In the genomic region with DNA sequence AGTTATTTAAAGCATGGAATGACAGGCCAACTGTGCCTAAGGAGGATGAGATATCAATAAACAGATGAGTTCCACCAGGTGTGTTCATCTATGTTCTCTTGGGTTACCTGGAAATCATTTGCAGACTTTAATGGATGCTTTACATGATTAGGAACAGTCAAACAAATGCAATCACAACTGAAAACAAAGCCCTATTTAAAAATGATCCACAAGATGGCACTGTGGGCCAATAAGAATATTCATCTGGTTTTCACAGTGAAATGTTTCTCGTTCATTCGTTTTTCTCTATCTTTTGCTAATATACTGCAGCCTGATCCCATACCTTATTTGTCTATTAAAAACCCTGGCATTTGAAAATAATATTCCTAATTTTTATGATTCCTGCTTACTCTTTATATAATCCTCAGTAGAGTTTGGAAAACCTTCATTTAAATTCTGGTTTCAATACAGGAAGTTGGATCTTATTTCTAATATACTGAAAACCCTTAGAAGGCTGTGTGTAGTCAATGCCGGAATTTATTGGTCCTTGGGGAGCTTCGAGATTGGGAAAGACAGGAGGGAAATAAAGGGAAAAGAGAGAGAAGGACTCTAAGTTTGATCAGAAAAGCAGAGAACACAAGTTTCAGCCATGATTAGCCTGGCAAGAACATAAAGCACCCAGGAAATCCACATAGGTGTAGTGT, we compare ENCODE assay signal across 8 cellular contexts.
DNase-seq lines count a peak whose midpoint lies in the region; ATAC-seq and TF ChIP-seq lines count a peak whose summit lies in the region.

No MANE protein-coding gene starts in this region.

- in situ Hi-C loops in Caki2 (cut with HindIII; ENCODE audit: low pct_unique_long_range_greater_than_20kb, low sequenced_read_pairs): no loop called here

- no peak overlapping the region for H3K27ac Mint-ChIP-seq in endothelial cell (ENCODE audit: unreplicated experiment)

- no peaks in the 10 kb centered on the region for H3F3A ChIP-seq in neural cell (ENCODE audit: insufficient read depth, low read length, poor library complexity, severe bottlenecking)

- H3K9me3 ChIP-seq in neural cell (ENCODE audit: low read length): no peaks in the 10 kb centered on the region

- no peaks in the 10 kb centered on the region for H3K36me3 Mint-ChIP-seq in endothelial cell (ENCODE audit: low read depth, unreplicated experiment)

- no peak overlapping the region for H3K4me3 Mint-ChIP-seq in endothelial cell (ENCODE audit: unreplicated experiment)

- no peaks in the 10 kb centered on the region for H4K20me1 ChIP-seq in neural cell (ENCODE audit: insufficient read depth)

- H3K27ac ChIP-seq in neural cell (ENCODE audit: low read length): no peak overlapping the region

- H3K27me3 ChIP-seq in neural cell (ENCODE audit: insufficient read depth, low read depth, low read length): no peaks in the 10 kb centered on the region

- TF ChIP-seq EP300 in neural cell (conservative IDR thresholded peaks at IDR 0.05; ENCODE audit: poor library complexity, severe bottlenecking): no peak

- DNase-seq in Caki2 (ENCODE audit: low read depth): peak; percentile 17
- peak; percentile 34 for DNase-seq in H4 (ENCODE audit: low spot score)
- DNase-seq in OCI-M2 (lab: John Stamatoyannopoulos, UW; ENCODE audit: unreplicated experiment): peak; percentile 22
- DNase-seq in endothelial cell (ENCODE audit: low spot score): peak; percentile 14
- no peak for DNase-seq in effector CD8-positive, alpha-beta T cell (lab: John Stamatoyannopoulos, UW)
- no peak for DNase-seq in activated CD8-positive, alpha-beta memory T cell treated with anti-CD3 and anti-CD28 coated beads, Interleukin-2, amount 50 U/mL, for 48 hours

- no peak overlapping the region for H3K4me3 ChIP-seq in neural cell (ENCODE audit: low read length)

- H3K79me2 ChIP-seq in neural cell (replicated peaks; ENCODE audit: insufficient read depth, low read length): no peaks in the 10 kb centered on the region

- no peaks in the 10 kb centered on the region for H3K27me3 Mint-ChIP-seq in endothelial cell (ENCODE audit: unreplicated experiment)

- TF ChIP-seq CTCF in endothelial cell (IDR thresholded peaks at IDR 0.05; ENCODE audit: unreplicated experiment) (peak; percentile 66), neural cell (IDR thresholded peaks at IDR 0.05; ENCODE audit: poor library complexity, severe bottlenecking) (peak; percentile 91)

- peak; percentile 93 for TF ChIP-seq RAD21 in neural cell (conservative IDR thresholded peaks at IDR 0.05)

- H3K9me3 Mint-ChIP-seq in endothelial cell (ENCODE audit: unreplicated experiment): no peaks in the 10 kb centered on the region

- peak overlapping the region; percentile 7 for H2AFZ ChIP-seq in neural cell (ENCODE audit: low read depth, low read length)

- no peaks in the 10 kb centered on the region for H3K9me2 ChIP-seq in neural cell (ENCODE audit: insufficient read depth, low read length)

- H3K4me1 Mint-ChIP-seq in endothelial cell (ENCODE audit: unreplicated experiment): peaks cover 27% of the 10 kb centered on the region

- ATAC-seq in GM21360 (IDR thresholded peaks at IDR 0.05; ENCODE audit: unreplicated experiment): no peak

- H3K9ac ChIP-seq in neural cell (ENCODE audit: low read length): peak overlapping the region; percentile 13

- H3K36me3 ChIP-seq in neural cell (ENCODE audit: insufficient read depth, low read length): no peaks in the 10 kb centered on the region

- H3K4me2 ChIP-seq in neural cell (ENCODE audit: low read length): no peak overlapping the region

TF ChIP-seq in neural cell, 6 proteins besides CTCF, POLR2A, EP300 and RAD21:
- peak; percentile 96 for TF ChIP-seq SMC3 (conservative IDR thresholded peaks at IDR 0.05; ENCODE audit: poor library complexity)
- no peak for TF ChIP-seq MXI1 (conservative IDR thresholded peaks at IDR 0.05; ENCODE audit: poor library complexity, severe bottlenecking)

Comparison
In these comparisons a context has a peak if more than half of its experiments do, and no peak if none do; other contexts are left out.
1. DNase-seq: peak in Caki2 (single experiment), H4 (single experiment), OCI-M2 (single experiment) and endothelial cell (single experiment); none in effector CD8-positive, alpha-beta T cell (single experiment) and activated CD8-positive, alpha-beta memory T cell treated with anti-CD3 and anti-CD28 coated beads, Interleukin-2, amount 50 U/mL, for 48 hours (single experiment).